15 cellular contexts compared by ENCODE assay signal in genomic region chr10:20970708-20971107, GRCh38.
DNase-seq lines count a peak whose midpoint lies in the region; ATAC-seq and TF ChIP-seq lines count a peak whose summit lies in the region.
"Had no signal": no experiment of that assay in that cellular context is flagged by ENCODE, and none has a peak within 500 bp of the region (broad histone marks: within the 10 kb centered on the region; RNA-seq: fewer than 3 reads in every experiment).

No MANE protein-coding gene starts in this region.

- no peaks in the 10 kb centered on the region for H3K9me3 ChIP-seq in RWPE2 (ENCODE audit: severe bottlenecking)
- H3K9me3 ChIP-seq: neutrophil had no signal

- ATAC-seq in GM18867 (IDR thresholded peaks at IDR 0.05; ENCODE audit: unreplicated experiment) (peak; percentile 95), GM21526 (IDR thresholded peaks at IDR 0.05; ENCODE audit: low FRiP score, unreplicated experiment) (peak; percentile 93), HG03095 (IDR thresholded peaks at IDR 0.05; ENCODE audit: unreplicated experiment) (peak; percentile 97), RWPE2 (ENCODE audit: low read depth) (no peak)

- H3K4me3 ChIP-seq in RWPE2 (ENCODE audit: severe bottlenecking): no peak overlapping the region

- H3K36me3 ChIP-seq in RWPE2 (ENCODE audit: low read depth): no peaks in the 10 kb centered on the region
- H3K36me3 ChIP-seq: brain microvascular endothelial cell, neutrophil had no signal

- H3K27ac ChIP-seq in RWPE2 (ENCODE audit: poor library complexity, severe bottlenecking): peak overlapping the region; percentile 21
- H3K27ac ChIP-seq: brain microvascular endothelial cell, neutrophil had no signal

- DNase-seq in RWPE2 (ENCODE audit: low spot score) (no peak), NCI-H1092 (lab: John Stamatoyannopoulos, UW) (no peak), A172 (ENCODE audit: low spot score) (no peak), SHP77 treated with DMSO at 0.1 percent for 48 hours (lab: John Stamatoyannopoulos, UW) (no peak), NCI-H1092 treated with DMSO at 0.1 percent for 48 hours (lab: John Stamatoyannopoulos, UW) (no peak)
- DNase-seq: kidney; NCI-H1048; NCI-H774; stimulated activated CD4-positive, alpha-beta T cell treated with anti-CD3 and anti-CD28 coated beads, Interleukin-1b, Interleukin-23, amount 100 ng/mL, for 48 hours; substantia nigra had no signal

- no peak for TF ChIP-seq CTCF in RWPE2 (IDR thresholded peaks at IDR 0.05; ENCODE audit: poor library complexity, severe bottlenecking)

- H3K4me1 ChIP-seq in RWPE2 (ENCODE audit: insufficient read depth, poor library complexity, severe bottlenecking): peaks cover 5% of the 10 kb centered on the region

- no peaks in the 10 kb centered on the region for H3K27me3 ChIP-seq in RWPE2 (ENCODE audit: insufficient read depth, poor library complexity, severe bottlenecking)
- H3K27me3 ChIP-seq: brain microvascular endothelial cell, neutrophil had no signal
